ENCODE assay signal across 13 cellular contexts in genomic region chr12:14171111-14171510, GRCh38.
A peak's percentile ranks its signal among the peaks of the same experiment; 100 is the strongest.
DNase-seq lines count a peak whose midpoint lies in the region; ATAC-seq and TF ChIP-seq lines count a peak whose summit lies in the region.
"Had no signal": no experiment of that assay in that cellular context is flagged by ENCODE, and none has a peak within 500 bp of the region (broad histone marks: within the 10 kb centered on the region; RNA-seq: fewer than 3 reads in every experiment).

No MANE protein-coding gene starts in this region.

- no peaks in the 10 kb centered on the region for H3K36me3 ChIP-seq in SU-DHL-6 (ENCODE audit: low read length)

- no peak overlapping the region for H3K4me3 ChIP-seq in SU-DHL-6 (ENCODE audit: insufficient read depth, low read length, poor library complexity, severe bottlenecking)

- peaks cover 2% of the 10 kb centered on the region for H3K4me1 Mint-ChIP-seq in activated CD8-positive, alpha-beta memory T cell treated with anti-CD3 and anti-CD28 coated beads, Interleukin-2, amount 10 ng/mL, durations not matched to agents 7 days and 5 days
- H3K4me1 Mint-ChIP-seq in type B pancreatic cell (ENCODE audit: unreplicated experiment): no peaks in the 10 kb centered on the region
- H3K4me1 Mint-ChIP-seq: activated T-helper 17 cell treated with anti-CD3 and anti-CD28 coated beads, Interleukin-2, amount 50 U/mL, for 72 hours had no signal

- peak overlapping the region; percentile 75 for H3K4me2 ChIP-seq in SU-DHL-6 (ENCODE audit: low read depth, low read length, poor library complexity, severe bottlenecking)

- H3K36me3 Mint-ChIP-seq in activated CD8-positive, alpha-beta memory T cell treated with anti-CD3 and anti-CD28 coated beads, Interleukin-2, amount 10 ng/mL, durations not matched to agents 7 days and 5 days: no peaks in the 10 kb centered on the region
- H3K36me3 Mint-ChIP-seq in type B pancreatic cell: no peaks in the 10 kb centered on the region
- H3K36me3 Mint-ChIP-seq: CD4-positive, CD25-positive, alpha-beta regulatory T cell; natural killer cell had no signal

- TF ChIP-seq CTCF in SU-DHL-6 (IDR thresholded peaks at IDR 0.05; ENCODE audit: insufficient read depth, low read length, poor library complexity, severe bottlenecking): no peak
- no peak for TF ChIP-seq CTCF in type B pancreatic cell (conservative IDR thresholded peaks at IDR 0.05)

- no peaks in the 10 kb centered on the region for H3F3A ChIP-seq in SU-DHL-6 (ENCODE audit: insufficient read depth)

- no peaks in the 10 kb centered on the region for H3K9me3 ChIP-seq in SU-DHL-6 (ENCODE audit: insufficient read depth, low read length)

- peak overlapping the region; percentile 56; the same call in 1 of the 2 replicates for H3K27ac ChIP-seq in SU-DHL-6 (ENCODE audit: low read depth, low read length)

- no peaks in the 10 kb centered on the region for H3K9me2 ChIP-seq in SU-DHL-6 (replicated peaks; ENCODE audit: insufficient read depth, low read length)

- H2AFZ ChIP-seq in SU-DHL-6 (ENCODE audit: low read depth, low read length, severe bottlenecking): no peak overlapping the region

- no peak for DNase-seq in NCI-H2029 (lab: John Stamatoyannopoulos, UW)
- no peak for DNase-seq in activated CD8-positive, alpha-beta memory T cell treated with anti-CD3 and anti-CD28 coated beads, Interleukin-2, amount 10 ng/mL, durations not matched to agents 7 days and 5 days
- no peak for DNase-seq in NCI-H1105 (lab: John Stamatoyannopoulos, UW)
- DNase-seq in type B pancreatic cell (ENCODE audit: extremely low spot score, unreplicated experiment): no peak
- DNase-seq: caudate nucleus; CD4-positive, CD25-positive, alpha-beta regulatory T cell; natural killer cell; NCI-H1694 treated with DMSO at 0.1 percent for 48 hours had no signal

- no peaks in the 10 kb centered on the region for H3K27me3 ChIP-seq in SU-DHL-6 (ENCODE audit: low read length)

- CTCF ChIA-PET in activated CD8-positive, alpha-beta memory T cell treated with anti-CD3 and anti-CD28 coated beads, Interleukin-2, amount 10 ng/mL, durations not matched to agents 7 days and 5 days (lab: Charles Lee): interaction anchor here (0.7 to 1.0 kb wide), 2 partner anchors 11 to 15 kb away, joined by 3 to 4 read pairs; no protein-coding TSS in a partner anchor

- ATAC-seq in GM18861 (IDR thresholded peaks at IDR 0.05; ENCODE audit: unreplicated experiment) (peak; percentile 68), GM21576 (IDR thresholded peaks at IDR 0.05; ENCODE audit: unreplicated experiment) (peak; percentile 95), HG03342 (IDR thresholded peaks at IDR 0.05; ENCODE audit: unreplicated experiment) (peak; percentile 69)
- ATAC-seq in activated CD8-positive, alpha-beta memory T cell treated with anti-CD3 and anti-CD28 coated beads, Interleukin-2, amount 10 ng/mL, durations not matched to agents 7 days and 5 days: no peak
- ATAC-seq: activated T-helper 17 cell treated with anti-CD3 and anti-CD28 coated beads, Interleukin-2, amount 50 U/mL, for 72 hours; natural killer cell had no signal

- H3K9me3 Mint-ChIP-seq in activated CD8-positive, alpha-beta memory T cell treated with anti-CD3 and anti-CD28 coated beads, Interleukin-2, amount 10 ng/mL, durations not matched to agents 7 days and 5 days (ENCODE audit: low read depth): no peaks in the 10 kb centered on the region
- H3K9me3 Mint-ChIP-seq in type B pancreatic cell: no peaks in the 10 kb centered on the region
- H3K9me3 Mint-ChIP-seq: activated T-helper 17 cell treated with anti-CD3 and anti-CD28 coated beads, Interleukin-2, amount 50 U/mL, for 72 hours; natural killer cell had no signal

- no peaks in the 10 kb centered on the region for H3K79me2 ChIP-seq in SU-DHL-6 (ENCODE audit: insufficient read depth, low read length)

- H3K27ac Mint-ChIP-seq in activated CD8-positive, alpha-beta memory T cell treated with anti-CD3 and anti-CD28 coated beads, Interleukin-2, amount 10 ng/mL, durations not matched to agents 7 days and 5 days: no peak overlapping the region
- no peak overlapping the region for H3K27ac Mint-ChIP-seq in type B pancreatic cell
- H3K27ac Mint-ChIP-seq: activated T-helper 17 cell treated with anti-CD3 and anti-CD28 coated beads, Interleukin-2, amount 50 U/mL, for 72 hours; CD4-positive, CD25-positive, alpha-beta regulatory T cell; natural killer cell had no signal

- no peak overlapping the region for H3K4me3 Mint-ChIP-seq in activated CD8-positive, alpha-beta memory T cell treated with anti-CD3 and anti-CD28 coated beads, Interleukin-2, amount 10 ng/mL, durations not matched to agents 7 days and 5 days
- no peak overlapping the region for H3K4me3 Mint-ChIP-seq in type B pancreatic cell
- H3K4me3 Mint-ChIP-seq: activated T-helper 17 cell treated with anti-CD3 and anti-CD28 coated beads, Interleukin-2, amount 50 U/mL, for 72 hours; CD4-positive, CD25-positive, alpha-beta regulatory T cell; natural killer cell had no signal

- no peaks in the 10 kb centered on the region for H4K20me1 ChIP-seq in SU-DHL-6 (ENCODE audit: low read depth, low read length)

- peak overlapping the region; percentile 41 for H3K9ac ChIP-seq in SU-DHL-6 (ENCODE audit: low read length)

- peaks cover 15% of the 10 kb centered on the region for H3K27me3 Mint-ChIP-seq in activated CD8-positive, alpha-beta memory T cell treated with anti-CD3 and anti-CD28 coated beads, Interleukin-2, amount 10 ng/mL, durations not matched to agents 7 days and 5 days
- peaks cover 43% of the 10 kb centered on the region for H3K27me3 Mint-ChIP-seq in type B pancreatic cell
